Comparison of ENCODE assay signal across 8 cellular contexts in genomic region chr1:51616903-51617708, GRCh38. TPM values are rescaled to one million over a fixed set of nuclear protein-coding genes. Genes with fewer than 3 reads are reported as not detected.
A peak's percentile ranks its signal among the peaks of the same experiment; 100 is the strongest.
DNase-seq lines count a peak whose midpoint lies in the region; ATAC-seq lines count a peak whose summit lies in the region.

A gene with protein sequence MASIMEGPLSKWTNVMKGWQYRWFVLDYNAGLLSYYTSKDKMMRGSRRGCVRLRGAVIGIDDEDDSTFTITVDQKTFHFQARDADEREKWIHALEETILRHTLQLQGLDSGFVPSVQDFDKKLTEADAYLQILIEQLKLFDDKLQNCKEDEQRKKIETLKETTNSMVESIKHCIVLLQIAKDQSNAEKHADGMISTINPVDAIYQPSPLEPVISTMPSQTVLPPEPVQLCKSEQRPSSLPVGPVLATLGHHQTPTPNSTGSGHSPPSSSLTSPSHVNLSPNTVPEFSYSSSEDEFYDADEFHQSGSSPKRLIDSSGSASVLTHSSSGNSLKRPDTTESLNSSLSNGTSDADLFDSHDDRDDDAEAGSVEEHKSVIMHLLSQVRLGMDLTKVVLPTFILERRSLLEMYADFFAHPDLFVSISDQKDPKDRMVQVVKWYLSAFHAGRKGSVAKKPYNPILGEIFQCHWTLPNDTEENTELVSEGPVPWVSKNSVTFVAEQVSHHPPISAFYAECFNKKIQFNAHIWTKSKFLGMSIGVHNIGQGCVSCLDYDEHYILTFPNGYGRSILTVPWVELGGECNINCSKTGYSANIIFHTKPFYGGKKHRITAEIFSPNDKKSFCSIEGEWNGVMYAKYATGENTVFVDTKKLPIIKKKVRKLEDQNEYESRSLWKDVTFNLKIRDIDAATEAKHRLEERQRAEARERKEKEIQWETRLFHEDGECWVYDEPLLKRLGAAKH (plus strand): TSS chr1:51617092. CDS start chr1:51617111, 19 bp downstream.

- WGBS in GM23248 (ENCODE audit: low coverage in 1 of 2, low lambda C conversion rate in 2 of 2, missing lambda C conversion rate in 2 of 2), 2 experiments = 1 to 2% methylated on average over 42 to 45 of the region's 45 CpGs

- H2AFZ ChIP-seq in GM23248 = peak within 1 kb of the TSS; percentile 81

- ATAC-seq in naive thymus-derived CD8-positive, alpha-beta T cell = peak; percentile 91
- ATAC-seq in stimulated activated naive B cell treated with anti-CD40 and anti-IgM and Interleukin-4, amounts not matched to agents 10 μg/mL and 1 μg/mL and 100 μg/mL, for 72 hours (replicated peaks) = peak; percentile 95 to 96

- peak within 1 kb of the TSS; percentile 100 for H3K4me3 Mint-ChIP-seq in activated T-helper 1 cell treated with anti-CD3 and anti-CD28 coated beads, Interleukin-12 subunit alpha, Interleukin-12 subunit beta, Interleukin-2, Interleukin-4 antibody, amounts not matched to agents 30 ng/mL and 10 ng/mL and 1 ng/mL, durations not matched to agents 14 hours and 24 hours and 36 hours
- H3K4me3 Mint-ChIP-seq in naive thymus-derived CD8-positive, alpha-beta T cell = peak within 1 kb of the TSS; percentile 97 to 100 (median 100)
- peak within 1 kb of the TSS; percentile 98 for H3K4me3 Mint-ChIP-seq in stimulated activated naive B cell treated with anti-CD40 and anti-IgM and Interleukin-4, amounts not matched to agents 10 μg/mL and 1 μg/mL and 100 μg/mL, for 72 hours

- H3K9me2 ChIP-seq in GM23248 (ENCODE audit: insufficient read depth) = no peaks in the 10 kb centered on the region

- no peaks in the 10 kb centered on the region for H3K9me3 ChIP-seq in GM23248 (ENCODE audit: low read depth)

- no peaks in the 10 kb centered on the region for H3K9me3 Mint-ChIP-seq in activated T-helper 1 cell treated with anti-CD3 and anti-CD28 coated beads, Interleukin-12 subunit alpha, Interleukin-12 subunit beta, Interleukin-2, Interleukin-4 antibody, amounts not matched to agents 30 ng/mL and 10 ng/mL and 1 ng/mL, durations not matched to agents 14 hours and 24 hours and 36 hours
- H3K9me3 Mint-ChIP-seq in naive thymus-derived CD8-positive, alpha-beta T cell = no peaks in the 10 kb centered on the region
- no peaks in the 10 kb centered on the region for H3K9me3 Mint-ChIP-seq in stimulated activated naive B cell treated with anti-CD40 and anti-IgM and Interleukin-4, amounts not matched to agents 10 μg/mL and 1 μg/mL and 100 μg/mL, for 72 hours

- in situ Hi-C loops in GM23248 (cut with MboI) = no loop called here

- H4K20me1 ChIP-seq in GM23248 (ENCODE audit: insufficient read depth) = no peaks in the 10 kb centered on the region

- H3K4me1 ChIP-seq in GM23248 (ENCODE audit: insufficient read depth) = peaks cover 29% of the 10 kb centered on the region

- H3K27me3 Mint-ChIP-seq in activated T-helper 1 cell treated with anti-CD3 and anti-CD28 coated beads, Interleukin-12 subunit alpha, Interleukin-12 subunit beta, Interleukin-2, Interleukin-4 antibody, amounts not matched to agents 30 ng/mL and 10 ng/mL and 1 ng/mL, durations not matched to agents 14 hours and 24 hours and 36 hours (ENCODE audit: insufficient read depth) = peaks cover 5% of the 10 kb centered on the region
- H3K27me3 Mint-ChIP-seq in naive thymus-derived CD8-positive, alpha-beta T cell = peaks cover 0 to 6% (median 0%) of the 10 kb centered on the region in 5 donors
- no peaks in the 10 kb centered on the region for H3K27me3 Mint-ChIP-seq in stimulated activated naive B cell treated with anti-CD40 and anti-IgM and Interleukin-4, amounts not matched to agents 10 μg/mL and 1 μg/mL and 100 μg/mL, for 72 hours

- H3K36me3 ChIP-seq in GM23248 (ENCODE audit: low read depth) = no peaks in the 10 kb centered on the region

- POLR2A ChIA-PET in naive thymus-derived CD8-positive, alpha-beta T cell (lab: Charles Lee) = interaction anchor here (0.6 to 1.4 kb wide), 4 partner anchors 98 to 262 kb away, joined by 3 to 4 read pairs (median 3); partner anchors contain the start of gene EPS15

- peak within 1 kb of the TSS; percentile 91 for H3K4me3 ChIP-seq in GM23248

- peak within 1 kb of the TSS; percentile 89 for H3K27ac ChIP-seq in GM23248

- intact Hi-C loops in activated T-helper 1 cell treated with anti-CD3 and anti-CD28 coated beads, Interleukin-12 subunit alpha, Interleukin-12 subunit beta, Interleukin-2, Interleukin-4 antibody, amounts not matched to agents 30 ng/mL and 10 ng/mL and 1 ng/mL, durations not matched to agents 14 hours and 24 hours and 36 hours (cut with micrococcal nuclease) = loop anchor here (1.0 to 10.0 kb wide), 8 partner anchors 48 to 1708 kb away; partner anchors contain the start of genes BTF3L4, CC2D1B, EPS15 and LRP8

- DNase-seq in DMS79 treated with DMSO at 0.1 percent for 48 hours (lab: John Stamatoyannopoulos, UW) = peak; percentile 89
- DNase-seq in GM23248 = peak; percentile 98
- DNase-seq in LHCN-M2 (ENCODE audit: low read depth) = peak; percentile 91
- peak; percentile 89 for DNase-seq in RPMI7951 (ENCODE audit: low read depth)
- DNase-seq in activated T-helper 1 cell treated with anti-CD3 and anti-CD28 coated beads, Interleukin-12 subunit alpha, Interleukin-12 subunit beta, Interleukin-2, Interleukin-4 antibody, amounts not matched to agents 30 ng/mL and 10 ng/mL and 1 ng/mL, durations not matched to agents 14 hours and 24 hours and 36 hours (ENCODE audit: low spot score) = peak; percentile 79
- DNase-seq in fibroblast of gingiva (ENCODE audit: low read depth) = peak; percentile 81
- peak; percentile 83 to 94 (median 86) for DNase-seq in naive thymus-derived CD8-positive, alpha-beta T cell
- peak; percentile 73 for DNase-seq in stimulated activated naive B cell treated with anti-CD40 and anti-IgM and Interleukin-4, amounts not matched to agents 10 μg/mL and 1 μg/mL and 100 μg/mL, for 72 hours

- H3K79me2 ChIP-seq in GM23248 (ENCODE audit: insufficient read depth) = peaks cover 49% of the 10 kb centered on the region

- H3K4me2 ChIP-seq in GM23248 (ENCODE audit: unreplicated experiment) = peak within 1 kb of the TSS; percentile 91

- peaks cover 12% of the 10 kb centered on the region for H3F3A ChIP-seq in GM23248 (ENCODE audit: insufficient read depth)

- H3K9ac ChIP-seq in GM23248 = peak within 1 kb of the TSS; percentile 86

- H3K4me1 Mint-ChIP-seq in activated T-helper 1 cell treated with anti-CD3 and anti-CD28 coated beads, Interleukin-12 subunit alpha, Interleukin-12 subunit beta, Interleukin-2, Interleukin-4 antibody, amounts not matched to agents 30 ng/mL and 10 ng/mL and 1 ng/mL, durations not matched to agents 14 hours and 24 hours and 36 hours (ENCODE audit: low read depth) = peaks cover 22% of the 10 kb centered on the region
- H3K4me1 Mint-ChIP-seq in naive thymus-derived CD8-positive, alpha-beta T cell = peaks cover 24 to 50% (median 45%) of the 10 kb centered on the region in 4 donors
- H3K4me1 Mint-ChIP-seq in stimulated activated naive B cell treated with anti-CD40 and anti-IgM and Interleukin-4, amounts not matched to agents 10 μg/mL and 1 μg/mL and 100 μg/mL, for 72 hours = peaks cover 16 to 38% of the 10 kb centered on the region in 2 donors

- H3K36me3 Mint-ChIP-seq in activated T-helper 1 cell treated with anti-CD3 and anti-CD28 coated beads, Interleukin-12 subunit alpha, Interleukin-12 subunit beta, Interleukin-2, Interleukin-4 antibody, amounts not matched to agents 30 ng/mL and 10 ng/mL and 1 ng/mL, durations not matched to agents 14 hours and 24 hours and 36 hours (ENCODE audit: low read depth) = no peaks in the 10 kb centered on the region
- peaks cover 0 to 9% (median 1%) of the 10 kb centered on the region in 3 donors for H3K36me3 Mint-ChIP-seq in naive thymus-derived CD8-positive, alpha-beta T cell
- no peaks in the 10 kb centered on the region for H3K36me3 Mint-ChIP-seq in stimulated activated naive B cell treated with anti-CD40 and anti-IgM and Interleukin-4, amounts not matched to agents 10 μg/mL and 1 μg/mL and 100 μg/mL, for 72 hours

- no peaks in the 10 kb centered on the region for H3K27me3 ChIP-seq in GM23248 (replicated peaks; ENCODE audit: insufficient read depth)

- peak within 1 kb of the TSS; percentile 98 for H3K27ac Mint-ChIP-seq in activated T-helper 1 cell treated with anti-CD3 and anti-CD28 coated beads, Interleukin-12 subunit alpha, Interleukin-12 subunit beta, Interleukin-2, Interleukin-4 antibody, amounts not matched to agents 30 ng/mL and 10 ng/mL and 1 ng/mL, durations not matched to agents 14 hours and 24 hours and 36 hours
- H3K27ac Mint-ChIP-seq in naive thymus-derived CD8-positive, alpha-beta T cell = peak within 1 kb of the TSS; percentile 96 to 100 (median 99)
- peak within 1 kb of the TSS; percentile 99 for H3K27ac Mint-ChIP-seq in stimulated activated naive B cell treated with anti-CD40 and anti-IgM and Interleukin-4, amounts not matched to agents 10 μg/mL and 1 μg/mL and 100 μg/mL, for 72 hours

RNA-seq across cellular contexts. Expression of the gene that starts here (rescaled TPM):
- total RNA-seq in GM23248 (2014; rRNA removed; shearing (Covaris generic)) = 37.0 and 53.6 TPM in 2 replicates
- 32.2 and 33.0 TPM in 2 replicates for polyA plus RNA-seq in GM23248 (2016; fragmentation: Nextera tagmentation; extraction: Ambion mirVana)
- total RNA-seq in LHCN-M2 (2014; rRNA removed) = 32.4 and 35.1 TPM in 2 replicates
- 16.3 TPM for polyA plus RNA-seq in LHCN-M2 (2012)
- 88.2 and 101 TPM in 2 replicates for total RNA-seq in RPMI7951 (2014; rRNA removed; shearing (Covaris generic))
- total RNA-seq in activated T-helper 1 cell treated with anti-CD3 and anti-CD28 coated beads, Interleukin-12 subunit alpha, Interleukin-12 subunit beta, Interleukin-2, Interleukin-4 antibody, amounts not matched to agents 30 ng/mL and 10 ng/mL and 1 ng/mL, durations not matched to agents 14 hours and 24 hours and 36 hours = 48.1 and 48.8 TPM in 2 replicates
- total RNA-seq in naive thymus-derived CD8-positive, alpha-beta T cell = 10 to 100 TPM; 56.9 to 58.2 TPM
- polyA plus RNA-seq in naive thymus-derived CD8-positive, alpha-beta T cell = 10 to 100 TPM; 46.8 to 53.3 (median 47.4) TPM

Comparison
In these comparisons a context has a peak if more than half of its experiments do, and no peak if none do; other contexts are left out.
1. Peak in every context shown above with its lines: DNase-seq, ATAC-seq, H3K4me3 ChIP-seq and H3K27ac ChIP-seq.